In the genomic region with DNA sequence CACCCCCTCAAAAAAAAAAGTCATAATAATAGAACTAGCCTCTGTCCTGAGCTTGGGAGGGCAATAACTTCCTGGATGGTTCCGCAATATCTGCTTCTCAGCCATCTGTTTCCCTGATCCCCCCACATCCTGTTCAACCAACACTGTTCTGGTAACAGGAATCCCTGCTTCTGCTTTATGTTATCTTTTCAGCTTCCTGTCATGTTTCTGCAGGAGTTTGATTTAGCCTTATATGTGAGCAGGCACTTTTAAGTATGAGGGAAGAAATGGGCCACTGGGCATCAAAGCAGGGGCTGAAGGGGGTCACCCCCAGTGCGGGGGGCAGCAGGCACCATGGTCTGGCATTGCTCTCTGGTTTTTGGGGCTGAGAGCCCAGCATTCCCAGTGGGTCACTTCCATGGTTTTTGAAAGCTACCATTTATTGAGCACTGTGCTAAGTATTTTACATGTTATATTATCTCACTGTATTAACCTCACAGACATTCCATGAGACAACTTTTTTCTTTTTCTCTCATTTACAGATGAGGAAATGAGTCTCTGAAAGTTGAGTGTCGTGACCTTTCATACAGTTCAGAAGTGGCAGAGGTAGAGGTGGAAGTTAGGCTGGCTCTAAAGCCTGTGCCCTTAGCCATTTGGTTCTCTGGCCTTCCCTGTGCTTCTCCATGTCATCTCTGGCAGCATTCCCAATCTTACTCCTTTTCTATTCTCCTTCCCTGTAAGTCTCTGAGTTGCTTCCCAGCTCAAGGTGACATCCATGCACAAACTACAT, we compare ENCODE assay signal across 1 cellular context.
TF ChIP-seq lines count a peak whose summit lies in the region.

No MANE protein-coding gene starts in this region.

TF ChIP-seq in H1, 55 proteins besides CTCF, POLR2A, EP300 and RAD21 (continued from another document):
- TF ChIP-seq BRCA1 (IDR thresholded peaks at IDR 0.05; ENCODE audit: low read depth, low read length) (no peak), SIN3A (conservative IDR thresholded peaks at IDR 0.05 in 1 of 2, IDR thresholded peaks at IDR 0.05 in 1 of 2; ENCODE audit: low read depth in 1 of 2, low read length in 2 of 2) (no peak), CHD2 (IDR thresholded peaks at IDR 0.05; ENCODE audit: low read length) (no peak), KDM4A (IDR thresholded peaks at IDR 0.05; ENCODE audit: low read depth, low read length, severe bottlenecking) (no peak), KDM5A (IDR thresholded peaks at IDR 0.05; ENCODE audit: low read length) (no peak), KDM1A (IDR thresholded peaks at IDR 0.05; ENCODE audit: borderline replicate concordance, low read length) (no peak), CHD1 (IDR thresholded peaks at IDR 0.05; ENCODE audit: low read depth, low read length) (no peak), SP4 (IDR thresholded peaks at IDR 0.05; ENCODE audit: low read length) (no peak), NANOG (IDR thresholded peaks at IDR 0.05; ENCODE audit: insufficient read depth, low read depth, low read length, poor library complexity, severe bottlenecking) (no peak), HDAC2 (IDR thresholded peaks at IDR 0.05; ENCODE audit: borderline replicate concordance in 1 of 2, low read depth in 2 of 2, low read length in 2 of 2) (no peak), MAFK (IDR thresholded peaks at IDR 0.05; ENCODE audit: low read depth, low read length) (no peak)
- TF ChIP-seq, protein P1, sequence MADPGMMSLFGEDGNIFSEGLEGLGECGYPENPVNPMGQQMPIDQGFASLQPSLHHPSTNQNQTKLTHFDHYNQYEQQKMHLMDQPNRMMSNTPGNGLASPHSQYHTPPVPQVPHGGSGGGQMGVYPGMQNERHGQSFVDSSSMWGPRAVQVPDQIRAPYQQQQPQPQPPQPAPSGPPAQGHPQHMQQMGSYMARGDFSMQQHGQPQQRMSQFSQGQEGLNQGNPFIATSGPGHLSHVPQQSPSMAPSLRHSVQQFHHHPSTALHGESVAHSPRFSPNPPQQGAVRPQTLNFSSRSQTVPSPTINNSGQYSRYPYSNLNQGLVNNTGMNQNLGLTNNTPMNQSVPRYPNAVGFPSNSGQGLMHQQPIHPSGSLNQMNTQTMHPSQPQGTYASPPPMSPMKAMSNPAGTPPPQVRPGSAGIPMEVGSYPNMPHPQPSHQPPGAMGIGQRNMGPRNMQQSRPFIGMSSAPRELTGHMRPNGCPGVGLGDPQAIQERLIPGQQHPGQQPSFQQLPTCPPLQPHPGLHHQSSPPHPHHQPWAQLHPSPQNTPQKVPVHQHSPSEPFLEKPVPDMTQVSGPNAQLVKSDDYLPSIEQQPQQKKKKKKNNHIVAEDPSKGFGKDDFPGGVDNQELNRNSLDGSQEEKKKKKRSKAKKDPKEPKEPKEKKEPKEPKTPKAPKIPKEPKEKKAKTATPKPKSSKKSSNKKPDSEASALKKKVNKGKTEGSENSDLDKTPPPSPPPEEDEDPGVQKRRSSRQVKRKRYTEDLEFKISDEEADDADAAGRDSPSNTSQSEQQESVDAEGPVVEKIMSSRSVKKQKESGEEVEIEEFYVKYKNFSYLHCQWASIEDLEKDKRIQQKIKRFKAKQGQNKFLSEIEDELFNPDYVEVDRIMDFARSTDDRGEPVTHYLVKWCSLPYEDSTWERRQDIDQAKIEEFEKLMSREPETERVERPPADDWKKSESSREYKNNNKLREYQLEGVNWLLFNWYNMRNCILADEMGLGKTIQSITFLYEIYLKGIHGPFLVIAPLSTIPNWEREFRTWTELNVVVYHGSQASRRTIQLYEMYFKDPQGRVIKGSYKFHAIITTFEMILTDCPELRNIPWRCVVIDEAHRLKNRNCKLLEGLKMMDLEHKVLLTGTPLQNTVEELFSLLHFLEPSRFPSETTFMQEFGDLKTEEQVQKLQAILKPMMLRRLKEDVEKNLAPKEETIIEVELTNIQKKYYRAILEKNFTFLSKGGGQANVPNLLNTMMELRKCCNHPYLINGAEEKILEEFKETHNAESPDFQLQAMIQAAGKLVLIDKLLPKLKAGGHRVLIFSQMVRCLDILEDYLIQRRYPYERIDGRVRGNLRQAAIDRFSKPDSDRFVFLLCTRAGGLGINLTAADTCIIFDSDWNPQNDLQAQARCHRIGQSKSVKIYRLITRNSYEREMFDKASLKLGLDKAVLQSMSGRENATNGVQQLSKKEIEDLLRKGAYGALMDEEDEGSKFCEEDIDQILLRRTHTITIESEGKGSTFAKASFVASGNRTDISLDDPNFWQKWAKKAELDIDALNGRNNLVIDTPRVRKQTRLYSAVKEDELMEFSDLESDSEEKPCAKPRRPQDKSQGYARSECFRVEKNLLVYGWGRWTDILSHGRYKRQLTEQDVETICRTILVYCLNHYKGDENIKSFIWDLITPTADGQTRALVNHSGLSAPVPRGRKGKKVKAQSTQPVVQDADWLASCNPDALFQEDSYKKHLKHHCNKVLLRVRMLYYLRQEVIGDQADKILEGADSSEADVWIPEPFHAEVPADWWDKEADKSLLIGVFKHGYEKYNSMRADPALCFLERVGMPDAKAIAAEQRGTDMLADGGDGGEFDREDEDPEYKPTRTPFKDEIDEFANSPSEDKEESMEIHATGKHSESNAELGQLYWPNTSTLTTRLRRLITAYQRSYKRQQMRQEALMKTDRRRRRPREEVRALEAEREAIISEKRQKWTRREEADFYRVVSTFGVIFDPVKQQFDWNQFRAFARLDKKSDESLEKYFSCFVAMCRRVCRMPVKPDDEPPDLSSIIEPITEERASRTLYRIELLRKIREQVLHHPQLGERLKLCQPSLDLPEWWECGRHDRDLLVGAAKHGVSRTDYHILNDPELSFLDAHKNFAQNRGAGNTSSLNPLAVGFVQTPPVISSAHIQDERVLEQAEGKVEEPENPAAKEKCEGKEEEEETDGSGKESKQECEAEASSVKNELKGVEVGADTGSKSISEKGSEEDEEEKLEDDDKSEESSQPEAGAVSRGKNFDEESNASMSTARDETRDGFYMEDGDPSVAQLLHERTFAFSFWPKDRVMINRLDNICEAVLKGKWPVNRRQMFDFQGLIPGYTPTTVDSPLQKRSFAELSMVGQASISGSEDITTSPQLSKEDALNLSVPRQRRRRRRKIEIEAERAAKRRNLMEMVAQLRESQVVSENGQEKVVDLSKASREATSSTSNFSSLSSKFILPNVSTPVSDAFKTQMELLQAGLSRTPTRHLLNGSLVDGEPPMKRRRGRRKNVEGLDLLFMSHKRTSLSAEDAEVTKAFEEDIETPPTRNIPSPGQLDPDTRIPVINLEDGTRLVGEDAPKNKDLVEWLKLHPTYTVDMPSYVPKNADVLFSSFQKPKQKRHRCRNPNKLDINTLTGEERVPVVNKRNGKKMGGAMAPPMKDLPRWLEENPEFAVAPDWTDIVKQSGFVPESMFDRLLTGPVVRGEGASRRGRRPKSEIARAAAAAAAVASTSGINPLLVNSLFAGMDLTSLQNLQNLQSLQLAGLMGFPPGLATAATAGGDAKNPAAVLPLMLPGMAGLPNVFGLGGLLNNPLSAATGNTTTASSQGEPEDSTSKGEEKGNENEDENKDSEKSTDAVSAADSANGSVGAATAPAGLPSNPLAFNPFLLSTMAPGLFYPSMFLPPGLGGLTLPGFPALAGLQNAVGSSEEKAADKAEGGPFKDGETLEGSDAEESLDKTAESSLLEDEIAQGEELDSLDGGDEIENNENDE (IDR thresholded peaks at IDR 0.05; ENCODE audit: insufficient replicate concordance, low read length), result no peak
- TF ChIP-seq, protein P2, sequence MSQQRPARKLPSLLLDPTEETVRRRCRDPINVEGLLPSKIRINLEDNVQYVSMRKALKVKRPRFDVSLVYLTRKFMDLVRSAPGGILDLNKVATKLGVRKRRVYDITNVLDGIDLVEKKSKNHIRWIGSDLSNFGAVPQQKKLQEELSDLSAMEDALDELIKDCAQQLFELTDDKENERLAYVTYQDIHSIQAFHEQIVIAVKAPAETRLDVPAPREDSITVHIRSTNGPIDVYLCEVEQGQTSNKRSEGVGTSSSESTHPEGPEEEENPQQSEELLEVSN (IDR thresholded peaks at IDR 0.05), result no peak
